26 cellular contexts compared by ENCODE assay signal in genomic region chrX:2348225-2348624, GRCh38.
A peak's percentile ranks its signal among the peaks of the same experiment; 100 is the strongest.
DNase-seq lines count a peak whose midpoint lies in the region; ATAC-seq, FAIRE-seq and TF ChIP-seq lines count a peak whose summit lies in the region.
"Had no signal": no experiment of that assay in that cellular context is flagged by ENCODE, and none has a peak within 500 bp of the region (broad histone marks: within the 10 kb centered on the region; RNA-seq: fewer than 3 reads in every experiment).

No MANE protein-coding gene starts in this region.

- H3K27me3 Mint-ChIP-seq in Caco-2 (ENCODE audit: insufficient read depth, unreplicated experiment) (no peaks in the 10 kb centered on the region), nephron progenitor cell (ENCODE audit: low read depth, poor library complexity) (no peaks in the 10 kb centered on the region)
- H3K27me3 Mint-ChIP-seq: CD4-positive, alpha-beta T cell; CD8-positive, alpha-beta memory T cell had no signal

- 85% methylated on average over 5 of the region's 5 CpGs for WGBS in HepG2 (ENCODE audit: low lambda C conversion rate)

- in situ Hi-C loops in HepG2 (cut with HindIII; ENCODE audit: extremely low pct_ligation_motif_present, low pct_unique_long_range_greater_than_20kb) = no loop called here

- no peak overlapping the region for H2AFZ ChIP-seq in HepG2 (ENCODE audit: low read length)
- H2AFZ ChIP-seq: GM23338 had no signal

- TF ChIP-seq CTCF in left ventricle myocardium inferior (IDR thresholded peaks at IDR 0.05; ENCODE audit: borderline replicate concordance) (no peak), Caco-2 (IDR thresholded peaks at IDR 0.05; ENCODE audit: insufficient read depth in 1 of 2, low read depth in 1 of 2, low read length in 1 of 2, severe bottlenecking in 1 of 2, unreplicated experiment in 1 of 2) (no peak), nephron progenitor cell (IDR thresholded peaks at IDR 0.05) (no peak), HepG2 (CRISPR knock-in tag; IDR thresholded peaks at IDR 0.05) (no peak)

- H3K4me1 ChIP-seq in left ventricle myocardium inferior (peaks cover 39% of the 10 kb centered on the region), Caco-2 (no peaks in the 10 kb centered on the region), HepG2 (ENCODE audit: insufficient read depth, low read length) (no peaks in the 10 kb centered on the region)
- H3K4me1 ChIP-seq: BE2C; BLaER1 treated with 17β-estradiol and CSF1 and Interleukin-3, amounts not matched to agents 10 nM and 100 nM; HAP-1 had no signal

- ATAC-seq in SK-N-SH treated with all-trans-retinoic acid at 6 μM for 48 hours = no peak
- no peak for ATAC-seq in HepG2
- ATAC-seq: GM23338 had no signal

- no peak overlapping the region for H3K4me3 Mint-ChIP-seq in Caco-2 (ENCODE audit: unreplicated experiment)
- no peak overlapping the region for H3K4me3 Mint-ChIP-seq in nephron progenitor cell
- H3K4me3 Mint-ChIP-seq: CD14-positive monocyte; CD4-positive, alpha-beta T cell; CD8-positive, alpha-beta memory T cell; GM23338; HFFc6 had no signal

- FAIRE-seq in HepG2 (lab: Jason Lieb, UNC) = no peak
- FAIRE-seq: A204.1, GM12891, GM18507 had no signal

- H3K9me3 ChIP-seq in left ventricle myocardium inferior (replicated peaks) = peaks cover 9% of the 10 kb centered on the region
- H3K9me3 ChIP-seq in Caco-2 = no peaks in the 10 kb centered on the region
- no peaks in the 10 kb centered on the region for H3K9me3 ChIP-seq in HepG2 (ENCODE audit: low read length)
- H3K9me3 ChIP-seq: BE2C, HAP-1 had no signal

- H3K9me3 Mint-ChIP-seq in Caco-2 (ENCODE audit: unreplicated experiment) (peaks cover 9% of the 10 kb centered on the region), nephron progenitor cell (peaks cover 45% of the 10 kb centered on the region)

- no peak for TF ChIP-seq POLR2A in HepG2 (IDR thresholded peaks at IDR 0.05; ENCODE audit: insufficient read depth in 1 of 2, low read depth in 2 of 2, low read length in 2 of 2)

- BruUV-seq in Caco-2 (replicated peaks; lab: Mats Ljungman, UMichigan) = no TSS peak
- no TSS peak for BruUV-seq in HepG2 (replicated peaks; lab: Mats Ljungman, UMichigan)

- POLR2A ChIA-PET in Caco-2 (lab: Charles Lee) = no interaction called here
- POLR2A ChIA-PET in HepG2 (lab: Yijun Ruan, JAX) = no interaction called here

- TF ChIP-seq RAD21 in HepG2 (CRISPR knock-in tag; IDR thresholded peaks at IDR 0.05) = no peak

- H3K27me3 ChIP-seq in left ventricle myocardium inferior (ENCODE audit: low read depth) (no peaks in the 10 kb centered on the region), Caco-2 (replicated peaks; ENCODE audit: control insufficient read depth, insufficient read depth, low read length) (no peaks in the 10 kb centered on the region), HepG2 (ENCODE audit: control insufficient read depth in 1 of 2, insufficient read depth in 2 of 2, low read length in 2 of 2) (no peaks in the 10 kb centered on the region)
- H3K27me3 ChIP-seq: BE2C; BLaER1 treated with 17β-estradiol and CSF1 and Interleukin-3, amounts not matched to agents 10 nM and 100 nM had no signal

- peak overlapping the region; percentile 19 for H3K27ac Mint-ChIP-seq in Caco-2 (ENCODE audit: unreplicated experiment)
- peak overlapping the region; percentile 39 for H3K27ac Mint-ChIP-seq in nephron progenitor cell
- H3K27ac Mint-ChIP-seq: CD4-positive, alpha-beta T cell; CD8-positive, alpha-beta memory T cell; GM23338; HFFc6 had no signal

- no peaks in the 10 kb centered on the region for H3K79me2 ChIP-seq in HepG2 (ENCODE audit: insufficient read depth, low read length)

- no peak overlapping the region for H3K9ac ChIP-seq in HepG2 (ENCODE audit: insufficient read depth, low read depth, low read length)
- H3K9ac ChIP-seq: BLaER1 treated with 17β-estradiol and CSF1 and Interleukin-3, amounts not matched to agents 10 nM and 100 nM had no signal

- no peak for DNase-seq in left ventricle myocardium inferior
- DNase-seq in cardiac septum (ENCODE audit: low spot score) = no peak
- DNase-seq in Caco-2 = no peak
- DNase-seq in ecto neural progenitor cell (ENCODE audit: low spot score) = peak; percentile 57
- DNase-seq in nephron progenitor cell = no peak
- no peak for DNase-seq in NCI-H146 (lab: John Stamatoyannopoulos, UW)
- no peak for DNase-seq in HepG2 (ENCODE audit: low spot score)
- DNase-seq: ACHN; AML-193; BE2C; Calu3; CD4-positive, alpha-beta T cell; CD8-positive, alpha-beta memory T cell; DMS53; DMS79 treated with DMSO at 0.1 percent for 48 hours; GF-D8; HFFc6 had no signal

- intact Hi-C loops in left ventricle myocardium inferior (cut with micrococcal nuclease) (no loop called here), cardiac septum (cut with DNase I) (no loop called here), Caco-2 (cut with micrococcal nuclease; ENCODE audit: unreplicated experiment) (no loop called here), HepG2 (cut with micrococcal nuclease; ENCODE audit: unreplicated experiment) (no loop called here)

- H3K36me3 Mint-ChIP-seq in Caco-2 (ENCODE audit: insufficient read depth, unreplicated experiment) (peaks cover 13% of the 10 kb centered on the region), nephron progenitor cell (ENCODE audit: low read depth) (peaks cover 62% of the 10 kb centered on the region)

- CTCF ChIA-PET in Caco-2 (lab: Charles Lee) (no interaction called here), HepG2 (lab: Yijun Ruan, JAX; ENCODE audit: low intra/inter-chr PET ratio, low total read pairs) (no interaction called here)

- H3K36me3 ChIP-seq in left ventricle myocardium inferior (peaks cover 4% of the 10 kb centered on the region), Caco-2 (ENCODE audit: control insufficient read depth, insufficient read depth, low read length) (no peaks in the 10 kb centered on the region; the same call in 1 of the 2 replicates), HepG2 (replicated peaks in 1 of 2; ENCODE audit: control insufficient read depth in 1 of 2, insufficient read depth in 2 of 2, low read length in 2 of 2) (no peaks in the 10 kb centered on the region; a peak in 1 of 5 replicates)
- H3K36me3 ChIP-seq: BE2C, HAP-1 had no signal

- no peak overlapping the region for H3K4me2 ChIP-seq in HepG2 (ENCODE audit: low read depth, low read length)
- H3K4me2 ChIP-seq: BLaER1 treated with 17β-estradiol and CSF1 and Interleukin-3, amounts not matched to agents 10 nM and 100 nM; GM23338 had no signal

- TF ChIP-seq EP300 in HepG2 (IDR thresholded peaks at IDR 0.05; ENCODE audit: low read depth in 2 of 2, low read length in 2 of 2) = no peak
- TF ChIP-seq EP300 in HepG2 (CRISPR knock-in tag; IDR thresholded peaks at IDR 0.05; ENCODE audit: borderline replicate concordance) = no peak

- peak overlapping the region; percentile 31 for H3K27ac ChIP-seq in left ventricle myocardium inferior (replicated peaks)
- no peak overlapping the region for H3K27ac ChIP-seq in HepG2 (ENCODE audit: extremely low read length, insufficient read depth, low read length)
- H3K27ac ChIP-seq: 22Rv1; BLaER1 treated with 17β-estradiol and CSF1 and Interleukin-3, amounts not matched to agents 10 nM and 100 nM had no signal

- no peaks in the 10 kb centered on the region for H3K4me1 Mint-ChIP-seq in Caco-2 (ENCODE audit: low read depth, unreplicated experiment)
- peaks cover 9% of the 10 kb centered on the region for H3K4me1 Mint-ChIP-seq in nephron progenitor cell
- H3K4me1 Mint-ChIP-seq: GM23338 had no signal

- no peaks in the 10 kb centered on the region for H4K20me1 ChIP-seq in HepG2 (ENCODE audit: insufficient read depth, low read length)

- H3K4me3 ChIP-seq in left ventricle myocardium inferior = no peak overlapping the region
- H3K4me3 ChIP-seq in Caco-2 (ENCODE audit: low read depth, low read length) = no peak overlapping the region
- H3K4me3 ChIP-seq in HepG2 (replicated peaks in 1 of 3; ENCODE audit: insufficient read depth in 1 of 3, low read depth in 2 of 3, low read length in 3 of 3) = no peak overlapping the region
- H3K4me3 ChIP-seq: BLaER1 treated with 17β-estradiol and CSF1 and Interleukin-3, amounts not matched to agents 10 nM and 100 nM; GM23338; HAP-1 had no signal

TF ChIP-seq in SK-N-SH treated with all-trans-retinoic acid at 6 μM for 48 hours, 23 proteins besides CTCF, POLR2A, EP300 and RAD21 (continues in another document):
- no peak for TF ChIP-seq TOX (CRISPR knock-in tag; IDR thresholded peaks at IDR 0.05; ENCODE audit: borderline replicate concordance)
- no peak for TF ChIP-seq ZC3H10 (CRISPR knock-in tag; IDR thresholded peaks at IDR 0.05)
- no peak for TF ChIP-seq ARNTL (CRISPR knock-in tag; IDR thresholded peaks at IDR 0.05; ENCODE audit: borderline replicate concordance, low read depth)
- no peak for TF ChIP-seq GLIS3 (CRISPR knock-in tag; IDR thresholded peaks at IDR 0.05)
- TF ChIP-seq ESRRG (CRISPR knock-in tag; IDR thresholded peaks at IDR 0.05) = no peak
- no peak for TF ChIP-seq PPARA (CRISPR knock-in tag; IDR thresholded peaks at IDR 0.05; ENCODE audit: borderline replicate concordance)
- TF ChIP-seq OSR1 (CRISPR knock-in tag; IDR thresholded peaks at IDR 0.05) = no peak
- no peak for TF ChIP-seq ZNF565 (CRISPR knock-in tag; conservative IDR thresholded peaks at IDR 0.05; ENCODE audit: low read depth)
- no peak for TF ChIP-seq BACH2 (CRISPR knock-in tag; IDR thresholded peaks at IDR 0.05; ENCODE audit: borderline replicate concordance)
- no peak for TF ChIP-seq ZNF70 (CRISPR knock-in tag; IDR thresholded peaks at IDR 0.05)

TF ChIP-seq in HepG2, 621 proteins besides CTCF, POLR2A, EP300 and RAD21 (continues in another document):
- TF ChIP-seq, protein P1, sequence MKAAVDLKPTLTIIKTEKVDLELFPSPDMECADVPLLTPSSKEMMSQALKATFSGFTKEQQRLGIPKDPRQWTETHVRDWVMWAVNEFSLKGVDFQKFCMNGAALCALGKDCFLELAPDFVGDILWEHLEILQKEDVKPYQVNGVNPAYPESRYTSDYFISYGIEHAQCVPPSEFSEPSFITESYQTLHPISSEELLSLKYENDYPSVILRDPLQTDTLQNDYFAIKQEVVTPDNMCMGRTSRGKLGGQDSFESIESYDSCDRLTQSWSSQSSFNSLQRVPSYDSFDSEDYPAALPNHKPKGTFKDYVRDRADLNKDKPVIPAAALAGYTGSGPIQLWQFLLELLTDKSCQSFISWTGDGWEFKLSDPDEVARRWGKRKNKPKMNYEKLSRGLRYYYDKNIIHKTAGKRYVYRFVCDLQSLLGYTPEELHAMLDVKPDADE (CRISPR knock-in tag; IDR thresholded peaks at IDR 0.05) = no peak
- TF ChIP-seq FOXK1 (CRISPR knock-in tag; IDR thresholded peaks at IDR 0.05; ENCODE audit: borderline replicate concordance, low read depth) = no peak
- TF ChIP-seq NFYC (CRISPR knock-in tag; IDR thresholded peaks at IDR 0.05) = no peak
- no peak for TF ChIP-seq GATA4 (IDR thresholded peaks at IDR 0.05; ENCODE audit: borderline replicate concordance, low read depth)
- no peak for TF ChIP-seq PPARG (CRISPR knock-in tag; conservative IDR thresholded peaks at IDR 0.05)
- TF ChIP-seq SMARCE1 (IDR thresholded peaks at IDR 0.05; ENCODE audit: borderline replicate concordance) = no peak
- no peak for TF ChIP-seq EED (CRISPR knock-in tag; IDR thresholded peaks at IDR 0.05)
- TF ChIP-seq MAX (IDR thresholded peaks at IDR 0.05) = no peak
- TF ChIP-seq ZNF446 (CRISPR knock-in tag; IDR thresholded peaks at IDR 0.05) = no peak
- no peak for TF ChIP-seq ZNF605 (CRISPR knock-in tag; IDR thresholded peaks at IDR 0.05)
